2 cellular contexts compared by ENCODE assay signal in genomic region chr1:90135306-90135705, GRCh38.
A peak's percentile ranks its signal among the peaks of the same experiment; 100 is the strongest.
TF ChIP-seq lines count a peak whose summit lies in the region.

No MANE protein-coding gene starts in this region.

TF ChIP-seq in IMR-90, 13 proteins besides CTCF, POLR2A, EP300 and RAD21:
- TF ChIP-seq, protein P1, sequence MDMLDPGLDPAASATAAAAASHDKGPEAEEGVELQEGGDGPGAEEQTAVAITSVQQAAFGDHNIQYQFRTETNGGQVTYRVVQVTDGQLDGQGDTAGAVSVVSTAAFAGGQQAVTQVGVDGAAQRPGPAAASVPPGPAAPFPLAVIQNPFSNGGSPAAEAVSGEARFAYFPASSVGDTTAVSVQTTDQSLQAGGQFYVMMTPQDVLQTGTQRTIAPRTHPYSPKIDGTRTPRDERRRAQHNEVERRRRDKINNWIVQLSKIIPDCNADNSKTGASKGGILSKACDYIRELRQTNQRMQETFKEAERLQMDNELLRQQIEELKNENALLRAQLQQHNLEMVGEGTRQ (IDR thresholded peaks at IDR 0.05; ENCODE audit: low read depth, low read length) = no peak
- no peak for TF ChIP-seq RCOR1 (IDR thresholded peaks at IDR 0.05; ENCODE audit: insufficient replicate concordance, low read length)
- no peak for TF ChIP-seq BHLHE40 (IDR thresholded peaks at IDR 0.05; ENCODE audit: low read depth, low read length)
- TF ChIP-seq RFX5 (IDR thresholded peaks at IDR 0.05; ENCODE audit: low read depth, low read length) = no peak
- no peak for TF ChIP-seq MAFK (IDR thresholded peaks at IDR 0.05; ENCODE audit: low read depth, low read length)
- TF ChIP-seq FOS (IDR thresholded peaks at IDR 0.05; ENCODE audit: low read depth, low read length) = no peak
- peak; percentile 42 for TF ChIP-seq CEBPB (IDR thresholded peaks at IDR 0.05; ENCODE audit: low read depth, low read length)
- TF ChIP-seq CHD1 (IDR thresholded peaks at IDR 0.05; ENCODE audit: low read depth, low read length) = no peak

TF ChIP-seq in H1, 55 proteins besides CTCF, POLR2A, EP300 and RAD21:
- TF ChIP-seq CEBPB (IDR thresholded peaks at IDR 0.05; ENCODE audit: low read depth, low read length) (peak; percentile 60; the same call in 1 of the 2 replicates), EZH2 (IDR thresholded peaks at IDR 0.05; ENCODE audit: low read depth, low read length, severe bottlenecking) (no peak)
